Comparison of ENCODE assay signal across 9 cellular contexts in the genomic region with DNA sequence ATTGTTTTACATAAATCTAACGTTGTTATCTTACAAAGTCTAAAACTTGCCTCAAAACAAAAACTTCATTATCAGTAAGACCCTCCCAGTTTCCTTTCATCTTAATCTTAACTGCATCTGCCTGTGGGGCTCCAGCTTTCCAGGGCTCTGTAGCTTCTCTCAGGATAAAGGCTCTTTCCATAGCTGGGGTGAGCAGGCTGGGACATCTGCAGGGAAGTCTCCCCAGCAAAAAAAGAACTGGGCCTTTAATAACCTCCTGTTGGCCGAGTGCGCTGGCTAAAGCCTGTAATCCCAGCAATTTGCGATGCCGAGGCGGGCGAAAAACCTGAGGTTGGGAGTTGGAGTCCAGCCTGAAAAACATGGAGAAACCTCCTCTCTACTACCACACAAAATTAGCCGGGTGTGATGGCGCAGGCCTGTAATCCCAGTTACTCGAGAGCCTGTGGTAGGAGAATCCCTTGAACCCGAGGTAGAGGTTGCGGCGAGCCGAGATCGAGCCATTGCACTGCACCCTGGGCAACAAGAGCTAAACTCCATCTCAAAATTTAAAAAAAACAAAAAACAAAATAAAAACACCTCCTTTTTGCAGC.
DNase-seq lines count a peak whose midpoint lies in the region; ATAC-seq, FAIRE-seq and TF ChIP-seq lines count a peak whose summit lies in the region.
"Had no signal": no experiment of that assay in that cellular context is flagged by ENCODE, and none has a peak within 500 bp of the region (broad histone marks: within the 10 kb centered on the region; RNA-seq: fewer than 3 reads in every experiment).

No MANE protein-coding gene starts in this region.

- ATAC-seq in GM21786 (IDR thresholded peaks at IDR 0.05; ENCODE audit: unreplicated experiment) (no peak), GM18511 (IDR thresholded peaks at IDR 0.05; ENCODE audit: unreplicated experiment) (no peak)

- H3K27ac ChIP-seq in HUES48 (ENCODE audit: low read depth, low read length) (peak overlapping the region; percentile 97), astrocyte (ENCODE audit: low read depth, low read length) (no peak overlapping the region), skin epidermis (peak overlapping the region in 19 of 21 experiments; percentile 25 to 93 (median 84))
- H3K27ac ChIP-seq: neutrophil had no signal

- H3K27me3 ChIP-seq in HUES48 (ENCODE audit: control insufficient read depth, insufficient read depth, low read length) = no peaks in the 10 kb centered on the region
- no peaks in the 10 kb centered on the region for H3K27me3 ChIP-seq in astrocyte (ENCODE audit: insufficient read depth, low read length)
- H3K27me3 ChIP-seq: neutrophil had no signal

- peaks cover 3% of the 10 kb centered on the region; the same call in 1 of the 2 replicates for H3K4me1 ChIP-seq in HUES48 (ENCODE audit: control insufficient read depth, insufficient read depth, low read length)
- no peaks in the 10 kb centered on the region for H3K4me1 ChIP-seq in astrocyte (ENCODE audit: insufficient read depth, low read length)

- peak overlapping the region; percentile 100 for H3K27ac Mint-ChIP-seq in astrocyte (ENCODE audit: unreplicated experiment)

- H3K4me1 Mint-ChIP-seq in astrocyte (ENCODE audit: low read depth, unreplicated experiment) = peaks cover 2% of the 10 kb centered on the region

- H3K4me2 ChIP-seq in astrocyte (ENCODE audit: low read length) = peak overlapping the region; percentile 88

- no peaks in the 10 kb centered on the region for H3K79me2 ChIP-seq in astrocyte (ENCODE audit: insufficient read depth, low read length)

- no peaks in the 10 kb centered on the region for H3K27me3 Mint-ChIP-seq in astrocyte (ENCODE audit: low read depth, unreplicated experiment)

- H3K9ac ChIP-seq in HUES48 (ENCODE audit: low read depth, low read length) (peak overlapping the region; percentile 100), astrocyte (ENCODE audit: low read length) (no peak overlapping the region)

- TF ChIP-seq CTCF in astrocyte (IDR thresholded peaks at IDR 0.05; ENCODE audit: insufficient read depth, low read depth, low read length) = no peak

- H3K4me3 ChIP-seq in HUES48 (ENCODE audit: low read depth, low read length) (peak overlapping the region; percentile 99), astrocyte (ENCODE audit: insufficient read depth, low read depth, low read length) (no peak overlapping the region), skin epidermis (peak overlapping the region; percentile 38 to 75 (median 65))

- DNase-seq in astrocyte (ENCODE audit: low read depth) (no peak), iris pigment epithelial cell (ENCODE audit: low read depth) (peak; percentile 9), NCI-H2029 (lab: John Stamatoyannopoulos, UW) (no peak), iPS-NIHi7 (ENCODE audit: extremely low spot score) (no peak)

- peaks cover 16% of the 10 kb centered on the region for H3K36me3 Mint-ChIP-seq in astrocyte (ENCODE audit: low read depth, unreplicated experiment)

- H2AFZ ChIP-seq in astrocyte (ENCODE audit: low read depth, low read length) = peak overlapping the region; percentile 81

- H4K20me1 ChIP-seq in astrocyte (ENCODE audit: insufficient read depth, low read length) = no peaks in the 10 kb centered on the region

- FAIRE-seq in astrocyte (lab: Jason Lieb, UNC) = no peak

- H3K36me3 ChIP-seq in HUES48 (ENCODE audit: control insufficient read depth, insufficient read depth, low read length) (peaks cover 33% of the 10 kb centered on the region), astrocyte (ENCODE audit: insufficient read depth, low read length) (no peaks in the 10 kb centered on the region)
- H3K36me3 ChIP-seq: neutrophil had no signal

- H3K9me3 ChIP-seq in HUES48 (ENCODE audit: control insufficient read depth, insufficient read depth, low read length) (no peaks in the 10 kb centered on the region), astrocyte (ENCODE audit: insufficient read depth, low read depth, low read length) (no peaks in the 10 kb centered on the region)
- H3K9me3 ChIP-seq: neutrophil had no signal

- H3K4me3 Mint-ChIP-seq in astrocyte (ENCODE audit: unreplicated experiment) = peak overlapping the region; percentile 99

- peaks cover 6% of the 10 kb centered on the region for H3K9me3 Mint-ChIP-seq in astrocyte (ENCODE audit: unreplicated experiment)
